19 cellular contexts compared by ENCODE assay signal in genomic region chr9:109805054-109805453, GRCh38. TPM values are rescaled to one million over a fixed set of nuclear protein-coding genes. Genes with fewer than 3 reads are reported as not detected.
DNase-seq lines count a peak whose midpoint lies in the region; ATAC-seq and TF ChIP-seq lines count a peak whose summit lies in the region.
"Had no signal": no experiment of that assay in that cellular context is flagged by ENCODE, and none has a peak within 500 bp of the region (broad histone marks: within the 10 kb centered on the region; RNA-seq: fewer than 3 reads in every experiment).

No MANE protein-coding gene starts in this region.

- intact Hi-C loops in Right ventricle myocardium superior (cut with DNase I): no loop called here

- H3K4me3 ChIP-seq in HEK293 (ENCODE audit: low read depth, low read length) (no peak overlapping the region), Peyer's patch (no peak overlapping the region)

- no peaks in the 10 kb centered on the region for H3K27me3 Mint-ChIP-seq in nephron (ENCODE audit: low read depth)

- H3K36me3 Mint-ChIP-seq in nephron (ENCODE audit: low read depth): no peaks in the 10 kb centered on the region

- H3K4me1 ChIP-seq in HEK293 (ENCODE audit: control insufficient read depth, insufficient read depth, low read length) (no peaks in the 10 kb centered on the region; the same call in 1 of the 2 replicates), Peyer's patch (no peaks in the 10 kb centered on the region)

- no peaks in the 10 kb centered on the region for H3K36me3 ChIP-seq in HEK293 (ENCODE audit: control insufficient read depth in 2 of 2, insufficient read depth in 1 of 2, low read length in 2 of 2)
- no peaks in the 10 kb centered on the region for H3K36me3 ChIP-seq in Peyer's patch

- DNase-seq in NCI-H1105 treated with DMSO at 0.1 percent for 48 hours (lab: John Stamatoyannopoulos, UW) (peak; percentile 5), NCI-H1105 (lab: John Stamatoyannopoulos, UW) (no peak), Right ventricle myocardium superior (peak; percentile 51), activated gamma-delta T cell (lab: John Stamatoyannopoulos, UW) (no peak), NAMALWA (ENCODE audit: low spot score) (no peak), Peyer's patch (no peak)
- DNase-seq: GDM1, H9, KG1, NCI-H146, NCI-H2081 treated with DMSO at 0.1 percent for 48 hours, NCI-H226, NCI-H526 treated with DMSO at 0.1 percent for 48 hours, SIG-M5 had no signal

- H3K4me1 Mint-ChIP-seq in nephron: peaks cover 25% of the 10 kb centered on the region
- H3K4me1 Mint-ChIP-seq: B cell, H9 had no signal

- H3K9me3 ChIP-seq in HEK293 (ENCODE audit: control insufficient read depth, insufficient read depth, low read depth, low read length) (no peaks in the 10 kb centered on the region), Peyer's patch (no peaks in the 10 kb centered on the region)

- no peak for TF ChIP-seq POLR2A in Peyer's patch (IDR thresholded peaks at IDR 0.05)

- CTCF ChIA-PET in HEK293 (lab: Yijun Ruan, JAX): interaction anchor here (0.7 to 2.0 kb wide), 4 partner anchors 10 to 118 kb away, joined by 4 to 10 read pairs (median 4); no protein-coding TSS in a partner anchor

- peak overlapping the region; percentile 25 to 82 (median 57) for H3K27ac Mint-ChIP-seq in nephron
- H3K27ac Mint-ChIP-seq: B cell, H9 had no signal

- TF ChIP-seq CTCF in HEK293 (tag by site-specific recombination; IDR thresholded peaks at IDR 0.05) (no peak), nephron (IDR thresholded peaks at IDR 0.05; ENCODE audit: unreplicated experiment in 3 of 3) (no peak), Peyer's patch (IDR thresholded peaks at IDR 0.05) (no peak)

- POLR2A ChIA-PET in HEK293 (lab: Yijun Ruan, JAX): no interaction called here

- H3K27me3 ChIP-seq in Peyer's patch: no peaks in the 10 kb centered on the region

- H3K9me3 Mint-ChIP-seq in nephron: peaks cover 4% of the 10 kb centered on the region

- H3K27ac ChIP-seq in HEK293 (ENCODE audit: extremely low read depth, low read depth, low read length): no peak overlapping the region
- H3K27ac ChIP-seq in Peyer's patch: no peak overlapping the region

- no peak overlapping the region for H3K4me3 Mint-ChIP-seq in nephron
- H3K4me3 Mint-ChIP-seq: B cell, H9 had no signal

- peak; percentile 26 for ATAC-seq in Right ventricle myocardium superior (ENCODE audit: poor library complexity)

TF ChIP-seq in HEK293, 187 proteins besides CTCF, POLR2A, EP300 and RAD21:
- no peak for TF ChIP-seq FEZF1 (tag by site-specific recombination; IDR thresholded peaks at IDR 0.05)
- TF ChIP-seq PRDM6 (tag by site-specific recombination; IDR thresholded peaks at IDR 0.05): peak; percentile 24; the same call in 1 of the 2 replicates
- TF ChIP-seq ZNF350 (tag by site-specific recombination; IDR thresholded peaks at IDR 0.05): no peak
TF ChIP-seq in HEK293: peak in this region for 1.

RNA-seq across cellular contexts. Expression of gene PALM2AKAP2, which starts 25.1 kb away (rescaled TPM):
- total RNA-seq in Right ventricle myocardium superior (87.5 TPM), Peyer's patch (1 to 10 TPM in 2 of 4 donors, not detected in 2; 1.9 to 3.3 TPM)
- total RNA-seq: B cell, HT-29, OCI-LY7 had no signal

Comparison
In these comparisons a context has a peak if more than half of its experiments do, and no peak if none do; other contexts are left out.
1. DNase-seq: peak in NCI-H1105 treated with DMSO at 0.1 percent for 48 hours (single experiment) and Right ventricle myocardium superior (single experiment); none in NCI-H1105 (single experiment), activated gamma-delta T cell (single experiment), NAMALWA (single experiment) and Peyer's patch (0 of 3).
2. RNA of gene PALM2AKAP2, which starts 25.1 kb away (total RNA-seq): 87.5 TPM in Right ventricle myocardium superior (single experiment); 1.9 to 3.3 TPM in Peyer's patch; every median in the first group is over 10 times any median in the second.